Comparison of ENCODE assay signal across 27 cellular contexts in genomic region chr2:108279468-108279867, GRCh38. TPM values are rescaled to one million over a fixed set of nuclear protein-coding genes. Genes with fewer than 3 reads are reported as not detected.
DNase-seq lines count a peak whose midpoint lies in the region; ATAC-seq, FAIRE-seq and TF ChIP-seq lines count a peak whose summit lies in the region.
"Had no signal": no experiment of that assay in that cellular context is flagged by ENCODE, and none has a peak within 500 bp of the region (broad histone marks: within the 10 kb centered on the region; RNA-seq: fewer than 3 reads in every experiment).

No MANE protein-coding gene starts in this region.

- no peaks in the 10 kb centered on the region for H3K79me2 ChIP-seq in GM23338 (replicated peaks; ENCODE audit: insufficient read depth)
- no peaks in the 10 kb centered on the region for H3K79me2 ChIP-seq in GM12878 (ENCODE audit: control insufficient read depth, insufficient read depth, low read length)

- no peak overlapping the region for H3K23ac ChIP-seq in mesenchymal stem cell (ENCODE audit: low read length in 2 of 2)
- H3K23ac ChIP-seq in neuronal stem cell (ENCODE audit: low read depth, low read length, poor library complexity) = no peak overlapping the region

- H3K27me3 ChIP-seq in GM23338 (ENCODE audit: insufficient read depth) = no peaks in the 10 kb centered on the region
- H3K27me3 ChIP-seq in GM12878 (replicated peaks in 1 of 2; ENCODE audit: control insufficient read depth in 2 of 2, insufficient read depth in 2 of 2, low read length in 1 of 2) = no peaks in the 10 kb centered on the region
- no peaks in the 10 kb centered on the region for H3K27me3 ChIP-seq in mesenchymal stem cell (ENCODE audit: control insufficient read depth in 1 of 2, insufficient read depth in 1 of 2, low read length in 2 of 2)
- no peaks in the 10 kb centered on the region for H3K27me3 ChIP-seq in neuronal stem cell (ENCODE audit: control insufficient read depth in 3 of 3, insufficient read depth in 3 of 3, low read depth in 1 of 3, low read length in 3 of 3)
- H3K27me3 ChIP-seq: BE2C; BLaER1 treated with 17β-estradiol and CSF1 and Interleukin-3, amounts not matched to agents 10 nM and 100 nM had no signal

- no TSS peak for BruUV-seq in GM12878 (replicated peaks; lab: Mats Ljungman, UMichigan)

- H3K4me3 Mint-ChIP-seq in GM23338 = no peak overlapping the region
- H3K4me3 Mint-ChIP-seq in naive thymus-derived CD8-positive, alpha-beta T cell = no peak overlapping the region
- H3K4me3 Mint-ChIP-seq: CD14-positive monocyte; CD4-positive, alpha-beta T cell; CD8-positive, alpha-beta memory T cell; H9; HFFc6 had no signal

- H3K9ac ChIP-seq in GM12878 (ENCODE audit: control insufficient read depth, insufficient read depth, low read length) (no peak overlapping the region), mesenchymal stem cell (ENCODE audit: low read length) (no peak overlapping the region), neuronal stem cell (ENCODE audit: low read depth, low read length, poor library complexity) (no peak overlapping the region)
- H3K9ac ChIP-seq: BLaER1 treated with 17β-estradiol and CSF1 and Interleukin-3, amounts not matched to agents 10 nM and 100 nM had no signal

- H3K18ac ChIP-seq in mesenchymal stem cell (ENCODE audit: low read depth in 1 of 2, low read length in 2 of 2) (no peak overlapping the region), neuronal stem cell (ENCODE audit: low read length) (no peak overlapping the region)

- ATAC-seq in GM23338 = no peak
- no peak for ATAC-seq in GM12878
- ATAC-seq in HG02642 (IDR thresholded peaks at IDR 0.05; ENCODE audit: poor library complexity, unreplicated experiment) = no peak
- no peak for ATAC-seq in naive thymus-derived CD8-positive, alpha-beta T cell
- ATAC-seq: A549, HCT116 had no signal

- H2BK120ac ChIP-seq in mesenchymal stem cell (ENCODE audit: low read depth, low read length) (no peak overlapping the region), neuronal stem cell (ENCODE audit: low read depth, low read length) (no peak overlapping the region)

- intact Hi-C loops in GM12878 (cut with micrococcal nuclease; ENCODE audit: unreplicated experiment) = no loop called here

- no peaks in the 10 kb centered on the region for H3F3A ChIP-seq in GM23338 (replicated peaks; ENCODE audit: low read depth)

- H2BK15ac ChIP-seq in mesenchymal stem cell (ENCODE audit: low read depth, poor library complexity, severe bottlenecking) = no peak overlapping the region
- no peak overlapping the region for H2BK15ac ChIP-seq in neuronal stem cell (ENCODE audit: low read length)

- no peaks in the 10 kb centered on the region; the same call in 2 of the 3 replicates for H3K36me3 Mint-ChIP-seq in GM23338 (ENCODE audit: low read depth)
- peaks cover 0 to 5% (median 0%) of the 10 kb centered on the region in 3 donors for H3K36me3 Mint-ChIP-seq in naive thymus-derived CD8-positive, alpha-beta T cell
- H3K36me3 Mint-ChIP-seq: CD14-positive monocyte; CD8-positive, alpha-beta memory T cell had no signal

- H3K4me1 ChIP-seq in GM23338 (ENCODE audit: insufficient read depth) (no peaks in the 10 kb centered on the region), GM12878 (ENCODE audit: control insufficient read depth, insufficient read depth, low read length) (no peaks in the 10 kb centered on the region), mesenchymal stem cell (ENCODE audit: control insufficient read depth, insufficient read depth, low read depth, low read length) (peaks cover 2% of the 10 kb centered on the region), neuronal stem cell (ENCODE audit: control insufficient read depth in 2 of 2, insufficient read depth in 1 of 2, low read depth in 1 of 2, low read length in 2 of 2) (no peaks in the 10 kb centered on the region)
- H3K4me1 ChIP-seq: BE2C had no signal

- H3K27ac ChIP-seq in GM23338 (ENCODE audit: low read depth) (no peak overlapping the region), GM12878 (ENCODE audit: control insufficient read depth, insufficient read depth) (no peak overlapping the region), mesenchymal stem cell (ENCODE audit: low read length, poor library complexity, severe bottlenecking) (no peak overlapping the region), neuronal stem cell (replicated peaks; ENCODE audit: low read length) (no peak overlapping the region)
- H3K27ac ChIP-seq: BLaER1 treated with 17β-estradiol and CSF1 and Interleukin-3, amounts not matched to agents 10 nM and 100 nM had no signal

- TF ChIP-seq CTCF in GM23338 (conservative IDR thresholded peaks at IDR 0.05; ENCODE audit: low read depth in 2 of 2) (no peak), GM12878 (IDR thresholded peaks at IDR 0.05 in 2 of 3, conservative IDR thresholded peaks at IDR 0.05 in 1 of 3; ENCODE audit: control insufficient read depth in 2 of 3, extremely low read depth in 1 of 3, insufficient read depth in 1 of 3, low read depth in 3 of 3, low read length in 3 of 3) (no peak)

- H3K9me3 Mint-ChIP-seq in GM23338 = no peaks in the 10 kb centered on the region
- peaks cover 0 to 11% (median 2%) of the 10 kb centered on the region in 9 donors for H3K9me3 Mint-ChIP-seq in naive thymus-derived CD8-positive, alpha-beta T cell
- H3K9me3 Mint-ChIP-seq: HFFc6 had no signal

- POLR2A ChIA-PET in GM12878 (lab: Charles Lee) = no interaction called here
- POLR2A ChIA-PET in naive thymus-derived CD8-positive, alpha-beta T cell (lab: Charles Lee) = no interaction called here

- H3K27me3 Mint-ChIP-seq in GM23338 (ENCODE audit: insufficient read depth, low read depth, poor library complexity) = no peaks in the 10 kb centered on the region
- peaks cover 3 to 11% (median 7%) of the 10 kb centered on the region in 5 donors for H3K27me3 Mint-ChIP-seq in naive thymus-derived CD8-positive, alpha-beta T cell

- H2BK12ac ChIP-seq in mesenchymal stem cell (ENCODE audit: low read length in 2 of 2) (no peak overlapping the region), neuronal stem cell (ENCODE audit: low read length) (no peak overlapping the region)

- no peak for TF ChIP-seq POLR2A in GM12878 (IDR thresholded peaks at IDR 0.05; ENCODE audit: low read depth, low read length)

- H3K79me1 ChIP-seq in mesenchymal stem cell (replicated peaks; ENCODE audit: low read length, poor library complexity, severe bottlenecking) (peaks cover 1% of the 10 kb centered on the region), neuronal stem cell (ENCODE audit: low read depth, low read length) (no peaks in the 10 kb centered on the region)

- H2AFZ ChIP-seq in GM23338 = peak overlapping the region; percentile 47; the same call in 1 of the 2 replicates
- no peak overlapping the region for H2AFZ ChIP-seq in GM12878 (ENCODE audit: control insufficient read depth, low read depth, low read length)
- no peak overlapping the region for H2AFZ ChIP-seq in mesenchymal stem cell (ENCODE audit: low read depth, low read length)
- peak overlapping the region; percentile 62 for H2AFZ ChIP-seq in neuronal stem cell (ENCODE audit: low read length)

- H3K9me3 ChIP-seq in GM12878 (replicated peaks; ENCODE audit: control insufficient read depth, insufficient read depth, low read length) (no peaks in the 10 kb centered on the region), mesenchymal stem cell (ENCODE audit: control insufficient read depth, low read length) (no peaks in the 10 kb centered on the region), neuronal stem cell (replicated peaks in 1 of 2; ENCODE audit: control insufficient read depth in 2 of 2, insufficient read depth in 1 of 2, low read depth in 1 of 2, low read length in 2 of 2) (no peaks in the 10 kb centered on the region)
- H3K9me3 ChIP-seq: A549, BE2C had no signal

- H3K27ac Mint-ChIP-seq in GM23338 = no peak overlapping the region
- no peak overlapping the region for H3K27ac Mint-ChIP-seq in naive thymus-derived CD8-positive, alpha-beta T cell
- H3K27ac Mint-ChIP-seq: CD14-positive monocyte; CD4-positive, alpha-beta T cell; CD8-positive, alpha-beta memory T cell; HFFc6 had no signal

- CTCF ChIA-PET in GM12878 (lab: Yijun Ruan, JAX) = no interaction called here

- in situ Hi-C loops in GM12878 (cut with MboI) = no loop called here

- SMC1A ChIA-PET in GM12878 (lab: Charles Lee; ENCODE audit: uncharacterized antibody, unreplicated experiment) = no interaction called here

- DNase-seq in GM23338 (ENCODE audit: low spot score) = no peak
- DNase-seq in GM12878 (ENCODE audit: low read depth, low spot score) = no peak
- no peak for DNase-seq in mesenchymal stem cell
- DNase-seq in neuronal stem cell (ENCODE audit: low spot score) = no peak
- no peak for DNase-seq in naive thymus-derived CD8-positive, alpha-beta T cell
- no peak for DNase-seq in NCI-H1436 (lab: John Stamatoyannopoulos, UW)
- DNase-seq: 8988T; ACHN; AML-193; BE2C; CD4-positive, alpha-beta T cell; CD8-positive, alpha-beta memory T cell; DMS 273 treated with DMSO at 0.1 percent for 48 hours; DMS79; EL; GDM1; H9; HFFc6 had no signal

- TF ChIP-seq EP300 in GM12878 (IDR thresholded peaks at IDR 0.05; ENCODE audit: borderline replicate concordance in 1 of 2, control insufficient read depth in 1 of 2, low read depth in 2 of 2, low read length in 2 of 2) = no peak

- TF ChIP-seq RAD21 in GM12878 (IDR thresholded peaks at IDR 0.05; ENCODE audit: insufficient read depth, low read depth, low read length) = no peak

- WGBS in GM12878 (ENCODE audit: insufficient coverage, insufficient replicate concordance, low lambda C conversion rate, missing lambda C conversion rate) = 51% methylated on average over 5 of the region's 5 CpGs
- 91% methylated on average over 5 of the region's 5 CpGs for WGBS in mesenchymal stem cell
- no CpG with 5 or more reads among the region's 5 CpGs for WGBS in neuronal stem cell (ENCODE audit: extremely low coverage in 2 of 2, insufficient read length in 2 of 2, insufficient replicate concordance in 1 of 2), 2 donors

- H2BK5ac ChIP-seq in mesenchymal stem cell (ENCODE audit: low read depth, low read length, poor library complexity, severe bottlenecking) = no peak overlapping the region
- H2BK5ac ChIP-seq in neuronal stem cell (ENCODE audit: low read length) = no peak overlapping the region

- RAD21 ChIA-PET in GM12878 (lab: Charles Lee; ENCODE audit: unreplicated experiment) = no interaction called here

- H3K4me3 ChIP-seq in GM23338 (no peak overlapping the region), GM12878 (no peak overlapping the region), mesenchymal stem cell (ENCODE audit: insufficient read depth in 1 of 2, low read depth in 1 of 2, low read length in 2 of 2) (no peak overlapping the region), neuronal stem cell (ENCODE audit: low read length in 2 of 2) (no peak overlapping the region)
- H3K4me3 ChIP-seq: A549; BLaER1 treated with 17β-estradiol and CSF1 and Interleukin-3, amounts not matched to agents 10 nM and 100 nM had no signal

- H4K91ac ChIP-seq in mesenchymal stem cell (ENCODE audit: low read length) = no peak overlapping the region
- H4K91ac ChIP-seq in neuronal stem cell (ENCODE audit: low read depth, low read length, poor library complexity) = no peak overlapping the region

- H2AK5ac ChIP-seq in mesenchymal stem cell (ENCODE audit: low read length, severe bottlenecking) (peak overlapping the region; percentile 49), neuronal stem cell (ENCODE audit: low read depth, low read length) (no peak overlapping the region)

- H3K14ac ChIP-seq in mesenchymal stem cell (ENCODE audit: low read length in 2 of 2) (no peak overlapping the region), neuronal stem cell (ENCODE audit: low read length) (no peak overlapping the region)

- H3K4ac ChIP-seq in mesenchymal stem cell (ENCODE audit: low read depth in 1 of 2, low read length in 2 of 2) = no peak overlapping the region
- H3K4ac ChIP-seq in neuronal stem cell (ENCODE audit: low read length) = no peak overlapping the region

- H3K4me1 Mint-ChIP-seq in GM23338 = no peaks in the 10 kb centered on the region
- H3K4me1 Mint-ChIP-seq in naive thymus-derived CD8-positive, alpha-beta T cell = no peaks in the 10 kb centered on the region
- H3K4me1 Mint-ChIP-seq: CD8-positive, alpha-beta memory T cell; H9 had no signal

- H3K36me3 ChIP-seq in GM23338 (ENCODE audit: insufficient read depth) (no peaks in the 10 kb centered on the region), GM12878 (ENCODE audit: control insufficient read depth in 2 of 2, insufficient read depth in 2 of 2, low read length in 1 of 2) (no peaks in the 10 kb centered on the region), mesenchymal stem cell (ENCODE audit: control insufficient read depth in 1 of 2, insufficient read depth in 2 of 2, low read depth in 1 of 2, low read length in 2 of 2) (no peaks in the 10 kb centered on the region), neuronal stem cell (replicated peaks in 1 of 2; ENCODE audit: control insufficient read depth in 2 of 2, insufficient read depth in 2 of 2, low read length in 2 of 2) (no peaks in the 10 kb centered on the region)
- H3K36me3 ChIP-seq: BE2C; BLaER1 treated with 17β-estradiol and CSF1 and Interleukin-3, amounts not matched to agents 10 nM and 100 nM had no signal

- H4K8ac ChIP-seq in mesenchymal stem cell (ENCODE audit: low read length) (no peak overlapping the region), neuronal stem cell (ENCODE audit: low read depth, low read length) (no peak overlapping the region)

- H3K4me2 ChIP-seq in GM23338 (no peak overlapping the region), GM12878 (ENCODE audit: control insufficient read depth, insufficient read depth) (no peak overlapping the region), mesenchymal stem cell (ENCODE audit: low read length, poor library complexity, severe bottlenecking) (no peak overlapping the region), neuronal stem cell (ENCODE audit: insufficient read depth, low read length, poor library complexity, severe bottlenecking) (no peak overlapping the region)

- H4K20me1 ChIP-seq in GM23338 (replicated peaks; ENCODE audit: insufficient read depth) (no peaks in the 10 kb centered on the region), GM12878 (ENCODE audit: control insufficient read depth, insufficient read depth) (no peaks in the 10 kb centered on the region)
- H4K20me1 ChIP-seq: BLaER1 treated with 17β-estradiol and CSF1 and Interleukin-3, amounts not matched to agents 10 nM and 100 nM had no signal

- no peak for FAIRE-seq in GM12878 (lab: Jason Lieb, UNC)
- FAIRE-seq: A549, D721Med, GM12891, GM18507 had no signal

- H3K9me2 ChIP-seq in GM23338 (ENCODE audit: insufficient read depth) = 0 out of 2 replicates have a peak, but pooled peaks cover 4% of the 10 kb centered on the region

RNA-seq across cellular contexts. Expression of gene SULT1C2, which starts 9.2 kb away (rescaled TPM):
- total RNA-seq in GM23338 (2014; rRNA removed; shearing (Covaris generic)) = 0.69 and 1.9 TPM in 2 replicates
- polyA plus RNA-seq in GM23338 (2016; fragmentation: Nextera tagmentation; extraction: Ambion mirVana) = 1.2 and 1.9 TPM in 2 replicates
- not detected in 2 replicates for total RNA-seq in GM12878 (2013; cell fraction: nucleolus; rRNA removed)
- total RNA-seq in GM12878 (2014; rRNA removed) = not detected in 2 replicates
- total RNA-seq in GM12878 (2014; rRNA removed; fragmentation: Illumina TruSeq; extraction: Trizol) = not detected in 2 replicates
- total RNA-seq in GM12878 (2021) = 0.03 and 0.05 TPM in 2 replicates
- polyA plus RNA-seq in GM12878 (2011; ENCODE audit: low read depth) = not detected
- 0.04 TPM in 1 of 2 replicates, not detected in the other for polyA plus RNA-seq in GM12878 (2011; rRNA removed)
- not detected in 2 replicates for polyA plus RNA-seq in GM12878 (2011; cell fraction: cytosol; rRNA removed)
- polyA plus RNA-seq in GM12878 (2011; cell fraction: nucleus; rRNA removed) = 0.12 and 0.28 TPM in 2 replicates
- polyA plus RNA-seq in GM12878 (2012) = not detected in 2 replicates
- polyA plus RNA-seq in GM12878 (2014; fragmentation: Illumina TruSeq; extraction: Trizol) = not detected in 2 replicates
- polyA plus RNA-seq in GM12878 (2014; fragmentation: Nextera tagmentation; extraction: Ambion mirVana) = under 1 TPM in 1 of 2 experiments, not detected in 1; 0.07 TPM
- polyA plus RNA-seq in GM12878 (2014; rRNA removed) = not detected in 2 replicates
- not detected for polyA plus RNA-seq in GM12878 (2016; fragmentation: Nextera tagmentation; extraction: Ambion mirVana)
- 0.44 TPM in 1 of 2 replicates, not detected in the other for polyA minus RNA-seq in GM12878 (2011; rRNA and poly(A)+ RNA removed)
- not detected in 2 replicates for polyA minus RNA-seq in GM12878 (2011; cell fraction: cytosol; rRNA and poly(A)+ RNA removed)
- polyA minus RNA-seq in GM12878 (2011; cell fraction: nucleus; rRNA and poly(A)+ RNA removed) = not detected in 2 replicates
- polyA plus RNA-seq in mesenchymal stem cell (2013, experiment 1 of 2) = 0.28 TPM
- 0.34 TPM for polyA plus RNA-seq in mesenchymal stem cell (2013, experiment 2 of 2)
- polyA plus RNA-seq in neuronal stem cell (2013, experiment 1 of 2) = 1.1 TPM
- polyA plus RNA-seq in neuronal stem cell (2013, experiment 2 of 2) = 1.2 TPM
- total RNA-seq in naive thymus-derived CD8-positive, alpha-beta T cell = not detected
- not detected for polyA plus RNA-seq in naive thymus-derived CD8-positive, alpha-beta T cell
- total RNA-seq: CD4-positive, alpha-beta T cell; CD8-positive, alpha-beta memory T cell; HFFc6 had no signal
- polyA plus RNA-seq: CD14-positive monocyte; CD8-positive, alpha-beta memory T cell had no signal

RNA-seq across cellular contexts. Expression of gene SULT1C3, which starts 39.7 kb away (rescaled TPM):
- not detected in 2 replicates for total RNA-seq in GM23338 (2014; rRNA removed; shearing (Covaris generic))
- polyA plus RNA-seq in GM23338 (2016; fragmentation: Nextera tagmentation; extraction: Ambion mirVana) = not detected in 2 replicates
- not detected in 2 replicates for total RNA-seq in GM12878 (2013; cell fraction: nucleolus; rRNA removed)
- not detected in 2 replicates for total RNA-seq in GM12878 (2014; rRNA removed)
- total RNA-seq in GM12878 (2014; rRNA removed; fragmentation: Illumina TruSeq; extraction: Trizol) = not detected in 2 replicates
- not detected in 2 replicates for total RNA-seq in GM12878 (2021)
- polyA plus RNA-seq in GM12878 (2011; ENCODE audit: low read depth) = not detected
- polyA plus RNA-seq in GM12878 (2011; rRNA removed) = not detected in 2 replicates
- polyA plus RNA-seq in GM12878 (2011; cell fraction: cytosol; rRNA removed) = not detected in 2 replicates
- not detected in 2 replicates for polyA plus RNA-seq in GM12878 (2011; cell fraction: nucleus; rRNA removed)
- polyA plus RNA-seq in GM12878 (2012) = not detected in 2 replicates
- not detected in 2 replicates for polyA plus RNA-seq in GM12878 (2014; fragmentation: Illumina TruSeq; extraction: Trizol)
- polyA plus RNA-seq in GM12878 (2014; fragmentation: Nextera tagmentation; extraction: Ambion mirVana) = not detected
- not detected in 2 replicates for polyA plus RNA-seq in GM12878 (2014; rRNA removed)
- polyA plus RNA-seq in GM12878 (2016; fragmentation: Nextera tagmentation; extraction: Ambion mirVana) = not detected
- polyA minus RNA-seq in GM12878 (2011; rRNA and poly(A)+ RNA removed) = not detected in 2 replicates
- not detected in 2 replicates for polyA minus RNA-seq in GM12878 (2011; cell fraction: cytosol; rRNA and poly(A)+ RNA removed)
- polyA minus RNA-seq in GM12878 (2011; cell fraction: nucleus; rRNA and poly(A)+ RNA removed) = not detected in 2 replicates
- polyA plus RNA-seq in mesenchymal stem cell (2013, experiment 1 of 2) = not detected
- not detected for polyA plus RNA-seq in mesenchymal stem cell (2013, experiment 2 of 2)
- polyA plus RNA-seq in neuronal stem cell (2013, experiment 1 of 2) = not detected
- not detected for polyA plus RNA-seq in neuronal stem cell (2013, experiment 2 of 2)
- not detected for total RNA-seq in naive thymus-derived CD8-positive, alpha-beta T cell
- polyA plus RNA-seq in naive thymus-derived CD8-positive, alpha-beta T cell = not detected
- total RNA-seq: CD4-positive, alpha-beta T cell; CD8-positive, alpha-beta memory T cell; H4; H9; HFFc6 had no signal
- polyA plus RNA-seq: A549; CD14-positive monocyte; CD8-positive, alpha-beta memory T cell had no signal

Comparison
In these comparisons a context has a peak if more than half of its experiments do, and no peak if none do; other contexts are left out.
1. H2AFZ ChIP-seq: peak in GM23338 (single experiment) and neuronal stem cell (single experiment); none in GM12878 (single experiment) and mesenchymal stem cell (single experiment).